Comparison of ENCODE assay signal across 8 cellular contexts in genomic region chr7:82234457-82235049, GRCh38.
DNase-seq lines count a peak whose midpoint lies in the region; ATAC-seq and TF ChIP-seq lines count a peak whose summit lies in the region.

No MANE protein-coding gene starts in this region.

- CTCF ChIA-PET in RWPE1 (lab: Yijun Ruan, JAX): interaction anchor here (0.5 to 1.0 kb wide), 10 partner anchors 15 to 727 kb away, joined by 3 to 4 read pairs (median 4); no protein-coding TSS in a partner anchor
- CTCF ChIA-PET in activated CD4-positive, alpha-beta T cell treated with anti-CD3 and anti-CD28 coated beads for 36 hours (lab: Charles Lee): interaction anchor here (0.9 kb wide), 1 partner anchor 337 kb away, joined by 3 read pairs; no protein-coding TSS in a partner anchor

- H3K27ac ChIP-seq in RWPE1: no peak overlapping the region
- H3K27ac ChIP-seq in spleen: no peak overlapping the region

- ATAC-seq in HG03378 (IDR thresholded peaks at IDR 0.05; ENCODE audit: unreplicated experiment): no peak
- no peak for ATAC-seq in activated CD4-positive, alpha-beta T cell treated with anti-CD3 and anti-CD28 coated beads for 36 hours

- H3K4me3 ChIP-seq in spleen: no peak overlapping the region

- POLR2A ChIA-PET in RWPE1 (lab: Yijun Ruan, JAX; ENCODE audit: low non-redundant PET): no interaction called here
- POLR2A ChIA-PET in activated CD4-positive, alpha-beta T cell treated with anti-CD3 and anti-CD28 coated beads for 36 hours (lab: Charles Lee): interaction anchor here (0.6 kb wide), 1 partner anchor 128 kb away, joined by 3 read pairs; no protein-coding TSS in a partner anchor

- no peaks in the 10 kb centered on the region for H3K27me3 ChIP-seq in spleen (replicated peaks in 1 of 7)

- intact Hi-C loops in spleen (cut with DNase I; ENCODE audit: low total_unique reads): loop anchor here (5.0 to 10.0 kb wide), 2 partner anchors 258 to 340 kb away; no protein-coding TSS in a partner anchor
- intact Hi-C loops in activated CD4-positive, alpha-beta T cell treated with anti-CD3 and anti-CD28 coated beads for 36 hours (cut with DNase I, micrococcal nuclease): loop anchor here (1.0 to 5.0 kb wide), 3 partner anchors 338 to 492 kb away; no protein-coding TSS in a partner anchor

- no peaks in the 10 kb centered on the region for H3K27me3 Mint-ChIP-seq in activated CD4-positive, alpha-beta T cell treated with anti-CD3 and anti-CD28 coated beads for 36 hours

- H3K36me3 ChIP-seq in spleen: no peaks in the 10 kb centered on the region

- H3K36me3 Mint-ChIP-seq in activated CD4-positive, alpha-beta T cell treated with anti-CD3 and anti-CD28 coated beads for 36 hours (ENCODE audit: low read depth): no peaks in the 10 kb centered on the region

- TF ChIP-seq CTCF in RWPE1 (conservative IDR thresholded peaks at IDR 0.05; ENCODE audit: low read depth) (peak; percentile 73), spleen (IDR thresholded peaks at IDR 0.05 in 8 of 11, conservative IDR thresholded peaks at IDR 0.05 in 3 of 11) (peak in 7 of 11 experiments; percentile 22 to 54 (median 38))

- no peaks in the 10 kb centered on the region for H3K9me3 ChIP-seq in spleen

- no peaks in the 10 kb centered on the region for H3K4me1 ChIP-seq in spleen

- H3K4me1 Mint-ChIP-seq in activated CD4-positive, alpha-beta T cell treated with anti-CD3 and anti-CD28 coated beads for 36 hours: no peaks in the 10 kb centered on the region

- H3K9me3 Mint-ChIP-seq in activated CD4-positive, alpha-beta T cell treated with anti-CD3 and anti-CD28 coated beads for 36 hours (ENCODE audit: low read depth): no peaks in the 10 kb centered on the region

- TF ChIP-seq POLR2A in spleen (IDR thresholded peaks at IDR 0.05): no peak

- DNase-seq in GM03348 (ENCODE audit: low spot score) (peak; percentile 41), M059J (ENCODE audit: low read depth) (peak; percentile 50), RWPE1 (ENCODE audit: low spot score) (peak; percentile 10), fibroblast of peridontal ligament (ENCODE audit: extremely low read depth) (peak; percentile 81), spleen (no peak)
- no peak for DNase-seq in activated CD4-positive, alpha-beta T cell treated with anti-CD3 and anti-CD28 coated beads for 36 hours
- no peak for DNase-seq in stimulated activated CD8-positive, alpha-beta memory T cell treated with anti-CD3 and anti-CD28 coated beads, Interleukin-4, amount 100 ng/mL, for 48 hours

- H3K27ac Mint-ChIP-seq in activated CD4-positive, alpha-beta T cell treated with anti-CD3 and anti-CD28 coated beads for 36 hours: no peak overlapping the region

- WGBS in spleen, 5 donors: 49 to 61% (median 55%) methylated on average over 4 of the region's 4 CpGs

- no peak overlapping the region for H3K4me3 Mint-ChIP-seq in activated CD4-positive, alpha-beta T cell treated with anti-CD3 and anti-CD28 coated beads for 36 hours

Comparison
In these comparisons a context has a peak if more than half of its experiments do, and no peak if none do; other contexts are left out.
1. DNase-seq: peak in GM03348 (single experiment), M059J (single experiment), RWPE1 (single experiment) and fibroblast of peridontal ligament (single experiment); none in spleen (single experiment), activated CD4-positive, alpha-beta T cell treated with anti-CD3 and anti-CD28 coated beads for 36 hours (single experiment) and stimulated activated CD8-positive, alpha-beta memory T cell treated with anti-CD3 and anti-CD28 coated beads, Interleukin-4, amount 100 ng/mL, for 48 hours (single experiment).